Comparison of ENCODE assay signal across 1 cellular context in the genomic region with DNA sequence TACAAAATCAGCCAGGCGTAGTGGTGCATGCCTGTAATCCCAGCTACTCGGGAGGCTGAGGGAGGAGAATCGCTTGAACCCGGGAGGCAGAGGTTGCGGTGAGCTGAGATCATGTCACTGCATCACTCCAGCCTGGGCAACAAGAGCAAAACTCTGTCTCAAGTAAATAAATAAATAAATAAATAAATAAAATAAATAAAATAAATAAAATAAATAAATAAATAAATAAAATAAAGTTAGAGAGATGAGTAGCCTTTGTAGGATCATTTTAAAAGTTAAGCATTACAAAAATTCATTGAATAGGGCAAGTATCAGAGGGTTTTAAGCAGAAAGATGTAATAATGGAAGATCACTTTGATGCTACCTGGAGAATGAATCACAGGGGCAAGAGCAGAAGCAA. TPM values are rescaled to one million over a fixed set of nuclear protein-coding genes. Genes with fewer than 3 reads are reported as not detected.
"Had no signal": no experiment of that assay in that cellular context is flagged by ENCODE, and none has a peak within 500 bp of the region (broad histone marks: within the 10 kb centered on the region; RNA-seq: fewer than 3 reads in every experiment).

No MANE protein-coding gene starts in this region.

RNA-seq across cellular contexts. Expression of gene GRIK2, which starts 9.8 kb away (rescaled TPM):
- total RNA-seq: OCI-LY7 had no signal
